8 cellular contexts compared by ENCODE assay signal in genomic region chr16:23182206-23182674, GRCh38. TPM values are rescaled to one million over a fixed set of nuclear protein-coding genes. Genes with fewer than 3 reads are reported as not detected.
DNase-seq lines count a peak whose midpoint lies in the region; ATAC-seq and TF ChIP-seq lines count a peak whose summit lies in the region.

No MANE protein-coding gene starts in this region.

- H3K27me3 Mint-ChIP-seq in endodermal cell (ENCODE audit: insufficient read depth): peaks cover 57% of the 10 kb centered on the region

- H3K4me3 ChIP-seq in endodermal cell (ENCODE audit: low read length): no peak overlapping the region
- H3K4me3 ChIP-seq in mesenchymal stem cell (ENCODE audit: insufficient read depth in 1 of 2, low read depth in 1 of 2, low read length in 2 of 2): peak overlapping the region in 1 of 2 experiments; percentile 34

- H2AK5ac ChIP-seq in mesenchymal stem cell (ENCODE audit: low read length, severe bottlenecking): no peak overlapping the region

- no peak overlapping the region for H2BK12ac ChIP-seq in mesenchymal stem cell (ENCODE audit: low read length in 2 of 2)

- H3K27me3 ChIP-seq in endodermal cell (ENCODE audit: control insufficient read depth, insufficient read depth, low read length, poor library complexity, severe bottlenecking): peaks cover 53% of the 10 kb centered on the region
- peaks cover 49 to 72% of the 10 kb centered on the region in 2 experiments for H3K27me3 ChIP-seq in mesenchymal stem cell (ENCODE audit: control insufficient read depth in 1 of 2, insufficient read depth in 1 of 2, low read length in 2 of 2)

- H3K23ac ChIP-seq in mesenchymal stem cell (ENCODE audit: low read length in 2 of 2): no peak overlapping the region

- H3K9me3 Mint-ChIP-seq in endodermal cell: no peaks in the 10 kb centered on the region

- H3K36me3 ChIP-seq in endodermal cell (ENCODE audit: control insufficient read depth, insufficient read depth, low read length): no peaks in the 10 kb centered on the region
- no peaks in the 10 kb centered on the region for H3K36me3 ChIP-seq in mesenchymal stem cell (ENCODE audit: control insufficient read depth in 1 of 2, insufficient read depth in 2 of 2, low read depth in 1 of 2, low read length in 2 of 2)

- no peak overlapping the region for H2BK5ac ChIP-seq in mesenchymal stem cell (ENCODE audit: low read depth, low read length, poor library complexity, severe bottlenecking)

- H2AFZ ChIP-seq in mesenchymal stem cell (ENCODE audit: low read depth, low read length): peak overlapping the region; percentile 31

- no peaks in the 10 kb centered on the region for H3K4me1 Mint-ChIP-seq in endodermal cell

- no peak overlapping the region for H2BK120ac ChIP-seq in mesenchymal stem cell (ENCODE audit: low read depth, low read length)

- ATAC-seq in GM19043 (IDR thresholded peaks at IDR 0.05; ENCODE audit: low read depth, unreplicated experiment) (peak; percentile 71), HG03442 (IDR thresholded peaks at IDR 0.05; ENCODE audit: unreplicated experiment) (peak; percentile 93)

- no peak overlapping the region for H3K9ac ChIP-seq in endodermal cell (ENCODE audit: extremely low read depth, low read length, poor library complexity, severe bottlenecking)
- H3K9ac ChIP-seq in mesenchymal stem cell (ENCODE audit: low read length): no peak overlapping the region

- 8 to 80% methylated on average over 1 to 33 of the region's 33 CpGs for WGBS in endodermal cell (ENCODE audit: insufficient coverage in 1 of 2, insufficient read length in 1 of 2), 2 experiments
- 8% methylated on average over 32 of the region's 33 CpGs for WGBS in mesenchymal stem cell

- H3K18ac ChIP-seq in mesenchymal stem cell (ENCODE audit: low read depth in 1 of 2, low read length in 2 of 2): no peak overlapping the region

- DNase-seq in AG09319 (ENCODE audit: extremely low read depth, low read depth) (peak; percentile 10), NCI-H526 treated with DMSO at 0.1 percent for 48 hours (lab: John Stamatoyannopoulos, UW) (peak; percentile 82), endodermal cell (peak; percentile 99), mesenchymal stem cell (peak; percentile 52)
- DNase-seq in activated CD8-positive, alpha-beta memory T cell treated with anti-CD3 and anti-CD28 coated beads for 4 hours (ENCODE audit: low read depth in 2 of 2): peak; percentile 11 to 24
- DNase-seq in stimulated activated CD8-positive, alpha-beta memory T cell treated with anti-CD3 and anti-CD28 coated beads, Interleukin-15, amount 100 ng/mL, for 48 hours (ENCODE audit: low read depth in 2 of 2): peak; percentile 58 to 61

- TF ChIP-seq CTCF in AG09319 (IDR thresholded peaks at IDR 0.05; ENCODE audit: low read depth, low read length) (peak; percentile 53), endodermal cell (conservative IDR thresholded peaks at IDR 0.05) (peak; percentile 96)

- H3K27ac Mint-ChIP-seq in endodermal cell: no peak overlapping the region

- H3K4ac ChIP-seq in mesenchymal stem cell (ENCODE audit: low read depth in 1 of 2, low read length in 2 of 2): no peak overlapping the region

- H3K4me2 ChIP-seq in mesenchymal stem cell (ENCODE audit: low read length, poor library complexity, severe bottlenecking): peak overlapping the region; percentile 69

- H4K8ac ChIP-seq in mesenchymal stem cell (ENCODE audit: low read length): no peak overlapping the region

- H4K91ac ChIP-seq in mesenchymal stem cell (ENCODE audit: low read length): no peak overlapping the region

- H3K4me3 Mint-ChIP-seq in endodermal cell: peak overlapping the region; percentile 44

- H3K36me3 Mint-ChIP-seq in endodermal cell (ENCODE audit: low read depth): no peaks in the 10 kb centered on the region

- no peak overlapping the region for H3K14ac ChIP-seq in mesenchymal stem cell (ENCODE audit: low read length in 2 of 2)

- H3K9me3 ChIP-seq in endodermal cell (ENCODE audit: control insufficient read depth, low read length): no peaks in the 10 kb centered on the region
- no peaks in the 10 kb centered on the region for H3K9me3 ChIP-seq in mesenchymal stem cell (ENCODE audit: control insufficient read depth, low read length)

- no peaks in the 10 kb centered on the region for H3K79me1 ChIP-seq in mesenchymal stem cell (replicated peaks; ENCODE audit: low read length, poor library complexity, severe bottlenecking)

- H2BK15ac ChIP-seq in mesenchymal stem cell (ENCODE audit: low read depth, poor library complexity, severe bottlenecking): no peak overlapping the region

- H3K4me1 ChIP-seq in endodermal cell (ENCODE audit: control insufficient read depth, insufficient read depth, low read length) (no peaks in the 10 kb centered on the region), mesenchymal stem cell (ENCODE audit: control insufficient read depth, insufficient read depth, low read depth, low read length) (peaks cover 13% of the 10 kb centered on the region)

- H3K27ac ChIP-seq in endodermal cell (ENCODE audit: low read depth, low read length) (no peak overlapping the region), mesenchymal stem cell (ENCODE audit: low read length, poor library complexity, severe bottlenecking) (no peak overlapping the region)

RNA-seq across cellular contexts. Expression of gene SCNN1G, which starts 0.3 kb away (rescaled TPM):
- under 1 TPM in 1 of 2 donors, not detected in 1; 0.09 TPM for total RNA-seq in endodermal cell
- 0.18 TPM for polyA plus RNA-seq in endodermal cell (2013, experiment 1 of 2)
- not detected for polyA plus RNA-seq in endodermal cell (2013, experiment 2 of 2)
- not detected for polyA plus RNA-seq in mesenchymal stem cell (2013, experiment 1 of 2)
- polyA plus RNA-seq in mesenchymal stem cell (2013, experiment 2 of 2): not detected

RNA-seq across cellular contexts. Expression of gene USP31, which starts 33.0 kb away (rescaled TPM):
- total RNA-seq in endodermal cell: 10 to 100 TPM; 19.9 to 22.1 TPM
- 5.9 TPM for polyA plus RNA-seq in endodermal cell (2013, experiment 1 of 2)
- 5.8 TPM for polyA plus RNA-seq in endodermal cell (2013, experiment 2 of 2)
- 5.5 TPM for polyA plus RNA-seq in mesenchymal stem cell (2013, experiment 1 of 2)
- polyA plus RNA-seq in mesenchymal stem cell (2013, experiment 2 of 2): 5.0 TPM

Comparison
In these comparisons a context has a peak if more than half of its experiments do, and no peak if none do; other contexts are left out.
1. DNase-seq: peak in every context shown above with its lines; median percentile 99 in endodermal cell; 82 in NCI-H526 treated with DMSO at 0.1 percent for 48 hours; 60 in stimulated activated CD8-positive, alpha-beta memory T cell treated with anti-CD3 and anti-CD28 coated beads, Interleukin-15, amount 100 ng/mL, for 48 hours; 52 in mesenchymal stem cell; 18 in activated CD8-positive, alpha-beta memory T cell treated with anti-CD3 and anti-CD28 coated beads for 4 hours; 10 in AG09319.